ENCODE assay signal across 18 cellular contexts in genomic region chr9:128494743-128495124, GRCh38. TPM values are rescaled to one million over a fixed set of nuclear protein-coding genes. Genes with fewer than 3 reads are reported as not detected.
DNase-seq lines count a peak whose midpoint lies in the region; ATAC-seq, FAIRE-seq and TF ChIP-seq lines count a peak whose summit lies in the region.
"Had no signal": no experiment of that assay in that cellular context is flagged by ENCODE, and none has a peak within 500 bp of the region (broad histone marks: within the 10 kb centered on the region; RNA-seq: fewer than 3 reads in every experiment).

No MANE protein-coding gene starts in this region.

- peaks cover 15% of the 10 kb centered on the region for H3K4me1 ChIP-seq in lower lobe of right lung
- H3K4me1 ChIP-seq in small intestine (ENCODE audit: control insufficient read depth in 2 of 2, insufficient read depth in 1 of 2, low read depth in 1 of 2, low read length in 1 of 2): no peaks in the 10 kb centered on the region

- H3K27ac ChIP-seq in WERI-Rb-1 (peak overlapping the region; percentile 49), lower lobe of right lung (peak overlapping the region; percentile 28), small intestine (ENCODE audit: low read depth in 1 of 2, low read length in 1 of 2) (no peak overlapping the region)
- H3K27ac ChIP-seq: coronary artery, GM23248 had no signal

- DNase-seq in activated effector memory CD4-positive, alpha-beta T cell treated with anti-CD3 and anti-CD28 coated beads, Interleukin-2, amount 50 U/mL, for 16 hours: peak; percentile 2
- DNase-seq in activated effector memory CD4-positive, alpha-beta T cell treated with Interleukin-2 at 50 U/mL for 16 hours: no peak
- DNase-seq in WERI-Rb-1: no peak
- DNase-seq in lower lobe of right lung: no peak
- DNase-seq in small intestine: peak; percentile 30
- DNase-seq in NCI-H2196 treated with DMSO at 0.1 percent for 48 hours (lab: John Stamatoyannopoulos, UW; ENCODE audit: unreplicated experiment): no peak
- no peak for DNase-seq in GM19240 (ENCODE audit: insufficient read length, low spot score)
- DNase-seq in mesothelial cell of epicardium (ENCODE audit: low spot score in 2 of 2, unreplicated experiment in 2 of 2): no peak
- DNase-seq: activated CD4-positive, alpha-beta T cell treated with anti-CD3 and anti-CD28 coated beads, Interleukin-2, amount 10 ng/mL, durations not matched to agents 24 days and 14 days; Calu3; glutamatergic neuron; GM23248; NCI-H1930; retina; trophoblast cell had no signal

- no peaks in the 10 kb centered on the region for H3K9me3 Mint-ChIP-seq in mesothelial cell of epicardium
- H3K9me3 Mint-ChIP-seq: activated CD4-positive, alpha-beta T cell treated with anti-CD3 and anti-CD28 coated beads, Interleukin-2, amount 10 ng/mL, durations not matched to agents 24 days and 14 days had no signal

- ATAC-seq in lower lobe of right lung: peak in 1 of 2 donors; percentile 18

- H3K4me1 Mint-ChIP-seq in mesothelial cell of epicardium: no peaks in the 10 kb centered on the region

- H3K4me3 Mint-ChIP-seq in mesothelial cell of epicardium: no peak overlapping the region
- H3K4me3 Mint-ChIP-seq: activated CD4-positive, alpha-beta T cell treated with anti-CD3 and anti-CD28 coated beads, Interleukin-2, amount 10 ng/mL, durations not matched to agents 24 days and 14 days had no signal

- H3K27me3 ChIP-seq in WERI-Rb-1 (ENCODE audit: insufficient read depth, low read depth, severe bottlenecking) (no peaks in the 10 kb centered on the region), lower lobe of right lung (ENCODE audit: low read depth) (no peaks in the 10 kb centered on the region), small intestine (ENCODE audit: control insufficient read depth in 2 of 2, insufficient read depth in 2 of 2, low read length in 2 of 2) (no peaks in the 10 kb centered on the region)
- H3K27me3 ChIP-seq: adrenal gland had no signal

- no peaks in the 10 kb centered on the region for H3K27me3 Mint-ChIP-seq in mesothelial cell of epicardium (ENCODE audit: low read depth)
- H3K27me3 Mint-ChIP-seq: activated CD4-positive, alpha-beta T cell treated with anti-CD3 and anti-CD28 coated beads, Interleukin-2, amount 10 ng/mL, durations not matched to agents 24 days and 14 days had no signal

- FAIRE-seq in small intestine (lab: Jason Lieb, UNC): no peak
- FAIRE-seq: GM12892 had no signal

- H3K9me3 ChIP-seq in WERI-Rb-1 (ENCODE audit: severe bottlenecking) (no peaks in the 10 kb centered on the region), lower lobe of right lung (no peaks in the 10 kb centered on the region), small intestine (ENCODE audit: control insufficient read depth, low read depth) (no peaks in the 10 kb centered on the region)
- H3K9me3 ChIP-seq: adrenal gland had no signal

- intact Hi-C loops in lower lobe of right lung (cut with DNase I): no loop called here

- no peak overlapping the region for H3K4me3 ChIP-seq in WERI-Rb-1 (ENCODE audit: low read depth, low read length)
- H3K4me3 ChIP-seq in lower lobe of right lung: no peak overlapping the region
- H3K4me3 ChIP-seq in small intestine (ENCODE audit: low read depth in 1 of 2, low read length in 2 of 2): no peak overlapping the region
- H3K4me3 ChIP-seq: adrenal gland, coronary artery, GM23248 had no signal

- TF ChIP-seq CTCF in WERI-Rb-1 (IDR thresholded peaks at IDR 0.05; ENCODE audit: low read depth, low read length) (no peak), lower lobe of right lung (IDR thresholded peaks at IDR 0.05) (no peak), mesothelial cell of epicardium (IDR thresholded peaks at IDR 0.05; ENCODE audit: unreplicated experiment) (no peak)

- H3K36me3 ChIP-seq in WERI-Rb-1: peaks cover 87% of the 10 kb centered on the region
- peaks cover 86% of the 10 kb centered on the region for H3K36me3 ChIP-seq in lower lobe of right lung
- H3K36me3 ChIP-seq in small intestine (ENCODE audit: control insufficient read depth in 2 of 2, insufficient read depth in 2 of 2, low read length in 2 of 2): peaks cover 1 to 3% of the 10 kb centered on the region in 2 donors

- H3K27ac Mint-ChIP-seq in mesothelial cell of epicardium: no peak overlapping the region
- H3K27ac Mint-ChIP-seq: activated CD4-positive, alpha-beta T cell treated with anti-CD3 and anti-CD28 coated beads, Interleukin-2, amount 10 ng/mL, durations not matched to agents 24 days and 14 days had no signal

- WGBS in small intestine, 3 donors: 55 to 73% (median 58%) methylated on average over 5 of the region's 5 CpGs

- H3K36me3 Mint-ChIP-seq in mesothelial cell of epicardium: peaks cover 16% of the 10 kb centered on the region

RNA-seq across cellular contexts. Expression of gene GLE1, which starts 9.8 kb away (rescaled TPM):
- total RNA-seq in lower lobe of right lung (24.5 TPM), mesothelial cell of epicardium (15.6 to 16.8 TPM (median 16.7 TPM) in 3 replicates)
- polyA plus RNA-seq in small intestine: 10 to 100 TPM; 17.8 to 21.2 (median 21.0) TPM

RNA-seq across cellular contexts. Expression of gene ODF2, which starts 38.9 kb away (rescaled TPM):
- total RNA-seq in lower lobe of right lung (20.3 TPM), mesothelial cell of epicardium (41.2 to 42.4 TPM (median 42.0 TPM) in 3 replicates)
- polyA plus RNA-seq in small intestine: 10 to 100 TPM in 1 of 3 donors, 1 to 10 TPM in 2; 4.0 to 17.8 (median 5.9) TPM

RNA-seq across cellular contexts. Expression of gene SPTAN1, which starts 57.7 kb away (rescaled TPM):
- total RNA-seq in lower lobe of right lung: 305 TPM
- polyA plus RNA-seq in small intestine: 100 to 1,000 TPM in 2 of 3 donors, 10 to 100 TPM in 1; 98.1 to 154 (median 150) TPM
- 441 to 458 TPM (median 442 TPM) in 3 replicates for total RNA-seq in mesothelial cell of epicardium

Comparison
In these comparisons a context has a peak if more than half of its experiments do, and no peak if none do; other contexts are left out.
1. DNase-seq: peak in activated effector memory CD4-positive, alpha-beta T cell treated with anti-CD3 and anti-CD28 coated beads, Interleukin-2, amount 50 U/mL, for 16 hours (single experiment) and small intestine (single experiment); none in activated effector memory CD4-positive, alpha-beta T cell treated with Interleukin-2 at 50 U/mL for 16 hours (single experiment), WERI-Rb-1 (single experiment), lower lobe of right lung (single experiment), NCI-H2196 treated with DMSO at 0.1 percent for 48 hours (single experiment), GM19240 (single experiment) and mesothelial cell of epicardium (0 of 2).
2. H3K27ac ChIP-seq: peak in WERI-Rb-1 (single experiment) and lower lobe of right lung (single experiment); none in small intestine (0 of 2).